ENCODE assay signal across 27 cellular contexts in the genomic region with DNA sequence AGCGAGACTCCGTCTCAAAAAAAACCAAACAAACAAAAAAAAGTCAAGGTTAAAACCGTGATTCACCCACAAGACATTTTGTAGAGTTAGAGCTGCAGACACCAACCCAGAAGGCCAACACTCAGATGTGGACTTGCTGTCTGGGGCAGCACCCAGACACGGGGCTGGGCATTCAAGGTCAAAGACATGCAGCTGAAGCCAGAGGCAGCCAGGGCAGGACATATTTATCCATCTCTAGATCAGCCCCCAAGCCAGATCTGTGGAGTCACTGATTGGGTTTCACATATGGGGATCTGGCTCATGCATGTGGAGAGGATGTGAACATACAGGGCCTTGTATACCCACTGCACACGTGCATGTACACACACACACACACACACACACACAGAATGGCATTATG. TPM values are rescaled to one million over a fixed set of nuclear protein-coding genes. Genes with fewer than 3 reads are reported as not detected.
"Had no signal": no experiment of that assay in that cellular context is flagged by ENCODE, and none has a peak within 500 bp of the region (broad histone marks: within the 10 kb centered on the region; RNA-seq: fewer than 3 reads in every experiment).

No MANE protein-coding gene starts in this region.

- DNase-seq: activated CD4-positive, alpha-beta T cell treated with anti-CD3 and anti-CD28 coated beads for 48 hours; activated CD4-positive, CD25-positive, alpha-beta regulatory T cell; activated CD8-positive, alpha-beta T cell treated with anti-CD3 and anti-CD28 coated beads, Interleukin-2, amount 10 ng/mL, durations not matched to agents 7 days and 5 days; activated naive CD4-positive, alpha-beta T cell treated with Interleukin-2 at 50 U/mL for 16 hours; activated naive CD8-positive, alpha-beta T cell treated with anti-CD3 and anti-CD28 coated beads, Interleukin-2, amount 10 ng/mL, durations not matched to agents 7 days and 5 days; activated T-cell treated with anti-CD3 and anti-CD28 coated beads, Interleukin-2, amount 50 U/mL, for 24 hours; anterior cingulate cortex; central memory CD4-positive, alpha-beta T cell; colonic mucosa; endodermal cell; foreskin keratinocyte; kidney; left ventricle myocardium inferior; mammary epithelial cell; midbrain; stimulated activated CD4-positive, alpha-beta T cell treated with anti-CD3 and anti-CD28 coated beads, Interleukin-4, amount 100 ng/mL, for 1 hour; T-helper 9 cell; upper lobe of right lung had no signal

- H3K36me3 ChIP-seq: colonic mucosa, left ventricle myocardium inferior, thoracic aorta, upper lobe of right lung had no signal

- H3K4me3 ChIP-seq: colonic mucosa, hepatocyte, left ventricle myocardium inferior, psoas muscle, smooth muscle cell, thoracic aorta, upper lobe of right lung had no signal

- H3K27me3 ChIP-seq: colonic mucosa, hepatocyte had no signal

- H3K9me3 ChIP-seq: colonic mucosa, left ventricle myocardium inferior, psoas muscle, thoracic aorta, upper lobe of right lung had no signal

- ATAC-seq: activated CD8-positive, alpha-beta T cell treated with anti-CD3 and anti-CD28 coated beads, Interleukin-2, amount 10 ng/mL, durations not matched to agents 7 days and 5 days; foreskin keratinocyte; psoas muscle had no signal

- H3K4me1 ChIP-seq: colonic mucosa, foreskin keratinocyte, left ventricle myocardium inferior, psoas muscle, upper lobe of right lung had no signal

- H3K27ac ChIP-seq: colonic mucosa, foreskin keratinocyte, hepatocyte, left ventricle myocardium inferior, psoas muscle, thoracic aorta, upper lobe of right lung had no signal

RNA-seq across cellular contexts. Expression of a gene that starts 3.6 kb away (rescaled TPM):
- total RNA-seq: activated CD8-positive, alpha-beta T cell treated with anti-CD3 and anti-CD28 coated beads, Interleukin-2, amount 10 ng/mL, durations not matched to agents 7 days and 5 days; activated naive CD8-positive, alpha-beta T cell treated with anti-CD3 and anti-CD28 coated beads, Interleukin-2, amount 10 ng/mL, durations not matched to agents 7 days and 5 days; activated T-helper 2 cell treated with anti-CD3 and anti-CD28 coated beads, Interferon-gamma antibody, Interleukin-2, Interleukin-4, amounts not matched to agents 10 μg/mL and 5 μg/mL and 100 μg/mL, durations not matched to agents 14 hours and 24 hours and 36 hours; endodermal cell; epithelial cell of proximal tubule; fibroblast of lung; foreskin keratinocyte; hepatocyte; kidney; left ventricle myocardium inferior; mammary epithelial cell; omental fat pad; psoas muscle; smooth muscle cell; thoracic aorta; upper lobe of right lung had no signal
- polyA plus RNA-seq: fibroblast of lung, foreskin keratinocyte, hepatocyte, mammary epithelial cell, neural cell, psoas muscle, smooth muscle cell had no signal

RNA-seq across cellular contexts. Expression of a gene that starts 6.2 kb away (rescaled TPM):
- total RNA-seq: fibroblast of lung, thoracic aorta had no signal
- polyA plus RNA-seq: fibroblast of lung, neural cell, smooth muscle cell had no signal

RNA-seq across cellular contexts. Expression of a gene that starts 24.9 kb away (rescaled TPM):
- total RNA-seq: activated CD8-positive, alpha-beta T cell treated with anti-CD3 and anti-CD28 coated beads, Interleukin-2, amount 10 ng/mL, durations not matched to agents 7 days and 5 days; activated naive CD8-positive, alpha-beta T cell treated with anti-CD3 and anti-CD28 coated beads, Interleukin-2, amount 10 ng/mL, durations not matched to agents 7 days and 5 days; activated T-helper 2 cell treated with anti-CD3 and anti-CD28 coated beads, Interferon-gamma antibody, Interleukin-2, Interleukin-4, amounts not matched to agents 10 μg/mL and 5 μg/mL and 100 μg/mL, durations not matched to agents 14 hours and 24 hours and 36 hours; endodermal cell; epithelial cell of proximal tubule; fibroblast of lung; foreskin keratinocyte; hepatocyte; kidney; left ventricle myocardium inferior; mammary epithelial cell; omental fat pad; psoas muscle; smooth muscle cell; thoracic aorta; upper lobe of right lung had no signal
- polyA plus RNA-seq: fibroblast of lung, foreskin keratinocyte, hepatocyte, mammary epithelial cell, neural cell, psoas muscle, smooth muscle cell had no signal

RNA-seq across cellular contexts. Expression of a gene that starts 39.6 kb away (rescaled TPM):
- total RNA-seq: activated CD8-positive, alpha-beta T cell treated with anti-CD3 and anti-CD28 coated beads, Interleukin-2, amount 10 ng/mL, durations not matched to agents 7 days and 5 days; activated naive CD8-positive, alpha-beta T cell treated with anti-CD3 and anti-CD28 coated beads, Interleukin-2, amount 10 ng/mL, durations not matched to agents 7 days and 5 days; activated T-helper 2 cell treated with anti-CD3 and anti-CD28 coated beads, Interferon-gamma antibody, Interleukin-2, Interleukin-4, amounts not matched to agents 10 μg/mL and 5 μg/mL and 100 μg/mL, durations not matched to agents 14 hours and 24 hours and 36 hours; colonic mucosa; endodermal cell; epithelial cell of proximal tubule; fibroblast of lung; foreskin keratinocyte; hepatocyte; kidney; left ventricle myocardium inferior; mammary epithelial cell; omental fat pad; psoas muscle; smooth muscle cell; thoracic aorta; upper lobe of right lung had no signal
- polyA plus RNA-seq: fibroblast of lung, foreskin keratinocyte, hepatocyte, mammary epithelial cell, neural cell, psoas muscle had no signal

RNA-seq across cellular contexts. Expression of a gene that starts 43.4 kb away (rescaled TPM):
- total RNA-seq: activated CD8-positive, alpha-beta T cell treated with anti-CD3 and anti-CD28 coated beads, Interleukin-2, amount 10 ng/mL, durations not matched to agents 7 days and 5 days; activated T-helper 2 cell treated with anti-CD3 and anti-CD28 coated beads, Interferon-gamma antibody, Interleukin-2, Interleukin-4, amounts not matched to agents 10 μg/mL and 5 μg/mL and 100 μg/mL, durations not matched to agents 14 hours and 24 hours and 36 hours; colonic mucosa; epithelial cell of proximal tubule; fibroblast of lung; foreskin keratinocyte; hepatocyte; kidney; left ventricle myocardium inferior; mammary epithelial cell; omental fat pad; psoas muscle; smooth muscle cell; thoracic aorta; upper lobe of right lung had no signal
- polyA plus RNA-seq: fibroblast of lung, foreskin keratinocyte, hepatocyte, mammary epithelial cell, neural cell, psoas muscle, smooth muscle cell had no signal
